Comparison of ENCODE assay signal across 18 cellular contexts in the genomic region with DNA sequence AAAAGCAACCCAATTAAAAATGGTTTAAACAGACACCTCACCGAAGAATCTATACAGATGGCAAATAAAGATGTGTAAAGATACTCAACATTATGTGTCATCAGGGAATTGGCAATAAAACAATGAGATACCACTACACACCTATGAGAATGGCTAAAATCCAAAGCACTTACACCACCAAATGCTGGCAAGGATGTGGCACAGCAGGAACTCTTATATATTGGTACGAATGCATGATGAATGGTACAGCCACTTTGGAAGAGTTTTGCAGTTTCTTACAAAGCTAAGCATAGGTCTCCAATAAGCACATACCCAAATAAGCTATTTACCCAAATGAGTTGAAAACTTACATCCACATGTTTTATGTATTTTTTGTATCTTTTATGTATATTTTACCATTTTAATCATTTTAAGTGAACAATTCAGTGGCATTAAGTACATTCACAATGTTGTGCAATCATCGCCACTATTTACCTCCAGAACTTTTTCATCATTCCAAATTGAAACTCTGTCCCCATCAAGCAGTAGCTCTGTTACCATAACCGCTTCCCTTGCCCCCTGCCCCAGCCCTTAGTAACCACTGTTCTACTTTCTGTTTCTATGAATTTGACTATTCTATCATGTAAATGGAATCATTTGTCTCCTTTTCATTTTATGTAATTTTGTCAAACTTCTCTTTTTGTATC. TPM values are rescaled to one million over a fixed set of nuclear protein-coding genes. Genes with fewer than 3 reads are reported as not detected.
DNase-seq lines count a peak whose midpoint lies in the region; ATAC-seq and TF ChIP-seq lines count a peak whose summit lies in the region.
"Had no signal": no experiment of that assay in that cellular context is flagged by ENCODE, and none has a peak within 500 bp of the region (broad histone marks: within the 10 kb centered on the region; RNA-seq: fewer than 3 reads in every experiment).

No MANE protein-coding gene starts in this region.

- POLR2A ChIA-PET in MCF 10A (lab: Yijun Ruan, JAX) = interaction anchor here (0.6 to 1.8 kb wide), 4 partner anchors 8 to 112 kb away, joined by 3 to 10 read pairs (median 4); no protein-coding TSS in a partner anchor

- no peak overlapping the region for H3K4me2 ChIP-seq in mammary epithelial cell (ENCODE audit: insufficient read depth, low read depth, low read length)

- in situ Hi-C loops in mammary epithelial cell (cut with MboI; ENCODE audit: low sequenced_read_pairs in 2 of 2) = no loop called here

- peaks cover 36% of the 10 kb centered on the region for H3K4me1 Mint-ChIP-seq in MCF 10A (ENCODE audit: insufficient read depth, unreplicated experiment)
- H3K4me1 Mint-ChIP-seq in glutamatergic neuron (ENCODE audit: low read depth, unreplicated experiment) = no peaks in the 10 kb centered on the region

- CTCF ChIA-PET in MCF 10A (lab: Yijun Ruan, JAX) (interaction anchor here (0.7 to 1.9 kb wide), 3 partner anchors 8 to 279 kb away, joined by 3 to 11 read pairs (median 3); a partner anchor contains a TSS), mammary epithelial cell (lab: Charles Lee; ENCODE audit: low non-redundant PET) (no interaction called here)

- H3K27me3 Mint-ChIP-seq in MCF 10A (ENCODE audit: insufficient read depth, unreplicated experiment) (no peaks in the 10 kb centered on the region), glutamatergic neuron (ENCODE audit: unreplicated experiment) (no peaks in the 10 kb centered on the region)

- H3K9ac ChIP-seq in mammary epithelial cell (ENCODE audit: insufficient read depth, low read length) = no peak overlapping the region

- H3K9me3 ChIP-seq in breast epithelium (no peaks in the 10 kb centered on the region), mammary epithelial cell (replicated peaks; ENCODE audit: insufficient read depth, low read length) (no peaks in the 10 kb centered on the region), sigmoid colon (no peaks in the 10 kb centered on the region)
- H3K9me3 ChIP-seq: BE2C, Peyer's patch had no signal

- H3K4me1 ChIP-seq in breast epithelium (no peaks in the 10 kb centered on the region), mammary epithelial cell (ENCODE audit: insufficient read depth, low read length) (peaks cover 15% of the 10 kb centered on the region), sigmoid colon (peaks cover 0 to 13% (median 10%) of the 10 kb centered on the region in 4 donors)
- H3K4me1 ChIP-seq: BE2C had no signal

- no TSS peak for BruUV-seq in MCF 10A (replicated peaks; lab: Mats Ljungman, UMichigan)
- BruUV-seq in mammary epithelial cell (replicated peaks; lab: Mats Ljungman, UMichigan) = no TSS peak

- H3K4me3 ChIP-seq in breast epithelium (no peak overlapping the region), mammary epithelial cell (replicated peaks in 1 of 3; ENCODE audit: insufficient read depth in 1 of 3, low read depth in 2 of 3, low read length in 3 of 3) (no peak overlapping the region), sigmoid colon (no peak overlapping the region)
- H3K4me3 ChIP-seq: Peyer's patch had no signal

- no peaks in the 10 kb centered on the region for H3K36me3 ChIP-seq in breast epithelium
- H3K36me3 ChIP-seq in mammary epithelial cell (ENCODE audit: insufficient read depth, low read length) = no peaks in the 10 kb centered on the region
- H3K36me3 ChIP-seq in sigmoid colon = no peaks in the 10 kb centered on the region
- H3K36me3 ChIP-seq: BE2C, Peyer's patch had no signal

- H3K36me3 Mint-ChIP-seq in MCF 10A (ENCODE audit: insufficient read depth, unreplicated experiment) = no peaks in the 10 kb centered on the region
- H3K36me3 Mint-ChIP-seq in glutamatergic neuron (ENCODE audit: unreplicated experiment) = no peaks in the 10 kb centered on the region
- H3K36me3 Mint-ChIP-seq: CD8-positive, alpha-beta T cell had no signal

- TF ChIP-seq EP300 in sigmoid colon (IDR thresholded peaks at IDR 0.05) = no peak

- H2AFZ ChIP-seq in mammary epithelial cell (ENCODE audit: low read depth, low read length) = no peak overlapping the region

- H3K27me3 ChIP-seq in breast epithelium (no peaks in the 10 kb centered on the region), mammary epithelial cell (ENCODE audit: insufficient read depth, low read length) (no peaks in the 10 kb centered on the region), sigmoid colon (no peaks in the 10 kb centered on the region)
- H3K27me3 ChIP-seq: BE2C, Peyer's patch had no signal

- 45% methylated on average over 4 of the region's 4 CpGs for WGBS in mammary epithelial cell (ENCODE audit: low coverage, missing lambda C conversion rate)
- WGBS in sigmoid colon, 2 donors = 65 to 81% methylated on average over 4 of the region's 4 CpGs

- no peak for ATAC-seq in HG02973 (IDR thresholded peaks at IDR 0.05; ENCODE audit: unreplicated experiment)
- ATAC-seq: CD8-positive, alpha-beta T cell; SK-N-SH treated with all-trans-retinoic acid at 6 μM for 48 hours had no signal

- H4K20me1 ChIP-seq in mammary epithelial cell (ENCODE audit: insufficient read depth, low read length) = no peaks in the 10 kb centered on the region

- intact Hi-C loops in MCF 10A (cut with micrococcal nuclease) = no loop called here
- intact Hi-C loops in breast epithelium (cut with DNase I; ENCODE audit: low total_unique reads) = no loop called here
- intact Hi-C loops in mammary epithelial cell (cut with micrococcal nuclease) = loop anchor here (10.0 kb wide), 1 partner anchor 277 kb away; a partner anchor contains a TSS
- intact Hi-C loops in sigmoid colon (cut with DNase I) = loop anchor here (2.0 kb wide), 1 partner anchor 15 kb away; no protein-coding TSS in a partner anchor

- no peak overlapping the region for H3K27ac ChIP-seq in breast epithelium
- H3K27ac ChIP-seq in mammary epithelial cell (ENCODE audit: insufficient read depth, low read depth, low read length) = no peak overlapping the region
- H3K27ac ChIP-seq in sigmoid colon = no peak overlapping the region
- H3K27ac ChIP-seq: Peyer's patch had no signal

- H3K4me3 Mint-ChIP-seq in MCF 10A (ENCODE audit: unreplicated experiment) = no peak overlapping the region
- H3K4me3 Mint-ChIP-seq in glutamatergic neuron (ENCODE audit: unreplicated experiment) = no peak overlapping the region
- H3K4me3 Mint-ChIP-seq: CD8-positive, alpha-beta T cell had no signal

- dilution Hi-C loops in mammary epithelial cell (cut with HindIII; ENCODE audit: low sequenced_read_pairs) = no loop called here

- H3K9me3 Mint-ChIP-seq in MCF 10A (ENCODE audit: unreplicated experiment) (no peaks in the 10 kb centered on the region), glutamatergic neuron (ENCODE audit: unreplicated experiment) (no peaks in the 10 kb centered on the region)
- H3K9me3 Mint-ChIP-seq: CD8-positive, alpha-beta T cell had no signal

- no peak overlapping the region for H3K27ac Mint-ChIP-seq in MCF 10A (ENCODE audit: low read depth, unreplicated experiment)
- H3K27ac Mint-ChIP-seq in glutamatergic neuron (ENCODE audit: unreplicated experiment) = no peak overlapping the region
- H3K27ac Mint-ChIP-seq: CD8-positive, alpha-beta T cell had no signal

- no peak for TF ChIP-seq CTCF in MCF 10A (IDR thresholded peaks at IDR 0.05; ENCODE audit: unreplicated experiment)
- TF ChIP-seq CTCF in breast epithelium (IDR thresholded peaks at IDR 0.05) = no peak
- TF ChIP-seq CTCF in mammary epithelial cell (conservative IDR thresholded peaks at IDR 0.05 in 1 of 2, IDR thresholded peaks at IDR 0.05 in 1 of 2; ENCODE audit: extremely low read depth in 1 of 2, insufficient read depth in 1 of 2, low read depth in 1 of 2, low read length in 2 of 2) = no peak
- TF ChIP-seq CTCF in sigmoid colon (IDR thresholded peaks at IDR 0.05) = no peak
- no peak for TF ChIP-seq CTCF in glutamatergic neuron (IDR thresholded peaks at IDR 0.05; ENCODE audit: partially characterized antibody, unreplicated experiment)

- DNase-seq in MCF 10A (ENCODE audit: unreplicated experiment) = peak; percentile 77
- no peak for DNase-seq in breast epithelium (ENCODE audit: low spot score in 2 of 2)
- DNase-seq in NCI-H69 (lab: John Stamatoyannopoulos, UW) = peak; percentile 46
- DNase-seq in mammary epithelial cell = peak; percentile 43
- no peak for DNase-seq in sigmoid colon
- no peak for DNase-seq in 8988T
- DNase-seq in glutamatergic neuron = no peak
- DNase-seq: BE2C; CD8-positive, alpha-beta T cell; DND-41; GF-D8; H7; NCI-H1694 treated with DMSO at 0.1 percent for 48 hours; NCI-H524; Peyer's patch; SHP77 had no signal

- H3K79me2 ChIP-seq in mammary epithelial cell (ENCODE audit: insufficient read depth, low read length) = no peaks in the 10 kb centered on the region

- TF ChIP-seq POLR2A in breast epithelium (IDR thresholded peaks at IDR 0.05) (no peak), sigmoid colon (IDR thresholded peaks at IDR 0.05) (no peak)

RNA-seq across cellular contexts. Expression of a gene that starts 6.7 kb away (rescaled TPM):
- total RNA-seq in MCF 10A (2022) (40.3 and 50.9 TPM in 2 replicates), breast epithelium (100 to 1,000 TPM; 123 to 141 (median 137) TPM), mammary epithelial cell (100 to 1,000 TPM in 1 of 2 donors, 10 to 100 TPM in 1; 59.5 to 212 TPM), sigmoid colon (100 to 1,000 TPM in 1 of 4 donors, 10 to 100 TPM in 3; 56.8 to 104 (median 78.2) TPM), glutamatergic neuron (ENCODE audit: unreplicated experiment) (42.6 TPM)
- polyA plus RNA-seq in mammary epithelial cell (70.0 TPM), sigmoid colon (10 to 100 TPM; 45.0 to 69.6 (median 53.0) TPM)
- polyA minus RNA-seq in mammary epithelial cell = 158 TPM

Comparison
In these comparisons a context has a peak if more than half of its experiments do, and no peak if none do; other contexts are left out.
1. DNase-seq: peak in MCF 10A (single experiment), NCI-H69 (single experiment) and mammary epithelial cell (single experiment); none in breast epithelium (0 of 2), sigmoid colon (single experiment), 8988T (single experiment) and glutamatergic neuron (single experiment).
2. intact Hi-C loops: an anchor here in mammary epithelial cell (10.0 kb wide) and sigmoid colon (2.0 kb wide); none called in MCF 10A and breast epithelium.